In the genomic region with DNA sequence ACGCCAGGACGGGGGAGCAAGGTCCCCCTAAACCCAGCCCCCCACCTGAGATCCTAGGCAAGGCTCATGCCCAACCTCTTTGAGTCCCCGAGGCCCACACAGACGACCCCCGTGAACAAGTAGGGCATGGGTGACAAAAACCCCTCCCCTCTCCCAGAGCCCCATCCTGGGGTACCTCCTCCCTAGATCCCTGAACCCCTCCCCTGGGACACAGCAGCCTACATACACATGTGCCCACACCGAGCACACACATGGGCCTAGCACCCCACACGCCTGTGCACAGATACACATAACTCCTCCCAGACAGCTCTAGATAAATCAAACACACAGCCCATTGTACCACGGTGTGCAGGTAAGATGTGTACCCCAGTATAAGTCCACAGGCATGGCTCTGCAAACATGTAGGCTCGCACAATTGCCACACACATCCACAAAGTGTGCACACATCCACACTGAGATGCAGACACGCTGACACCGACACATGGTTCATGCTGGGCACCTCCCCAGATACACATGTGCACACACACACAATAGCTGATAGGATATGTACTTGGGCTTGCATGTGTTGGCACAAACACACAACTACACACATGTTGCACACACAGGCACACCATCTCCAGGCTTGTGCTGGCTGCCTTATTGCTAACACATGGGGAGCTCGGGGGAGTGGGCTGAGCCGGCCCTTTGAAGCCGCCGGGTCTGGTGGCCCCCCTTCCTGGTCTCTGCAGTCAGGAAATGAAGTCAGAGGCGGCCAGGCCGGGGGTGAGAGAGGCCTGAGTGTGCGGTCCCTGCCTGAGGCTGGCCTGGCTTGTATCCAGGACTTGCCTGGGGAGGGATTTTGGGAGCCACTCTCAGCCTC, we compare ENCODE assay signal across 9 cellular contexts. TPM values are rescaled to one million over a fixed set of nuclear protein-coding genes. Genes with fewer than 3 reads are reported as not detected.
DNase-seq lines count a peak whose midpoint lies in the region; ATAC-seq and TF ChIP-seq lines count a peak whose summit lies in the region.
"Had no signal": no experiment of that assay in that cellular context is flagged by ENCODE, and none has a peak within 500 bp of the region (broad histone marks: within the 10 kb centered on the region; RNA-seq: fewer than 3 reads in every experiment).

No MANE protein-coding gene starts in this region.

- peak; percentile 28 for DNase-seq in SKM-1 treated with dmso at 0.1 percent for 144 hours (lab: John Stamatoyannopoulos, UW; ENCODE audit: unreplicated experiment)
- DNase-seq in SKM-1 (lab: John Stamatoyannopoulos, UW; ENCODE audit: unreplicated experiment), result no peak
- DNase-seq in astrocyte of the spinal cord (ENCODE audit: low read depth, low spot score), result peak; percentile 74
- peak; percentile 79 for DNase-seq in hepatocyte (ENCODE audit: low spot score)
- no peak for DNase-seq in transverse colon
- DNase-seq in NCI-H2196 treated with DMSO at 0.1 percent for 48 hours (lab: John Stamatoyannopoulos, UW; ENCODE audit: unreplicated experiment), result no peak
- no peak for DNase-seq in HEK293T (ENCODE audit: extremely low spot score)
- DNase-seq: activated CD8-positive, alpha-beta memory T cell treated with anti-CD3 and anti-CD28 coated beads, Interleukin-2, amount 50 U/mL, for 48 hours had no signal

- H3K79me2 ChIP-seq in hepatocyte, result no peaks in the 10 kb centered on the region

- no peak for ATAC-seq in GM19397 (IDR thresholded peaks at IDR 0.05; ENCODE audit: unreplicated experiment)

- no peak for TF ChIP-seq POLR2A in transverse colon (IDR thresholded peaks at IDR 0.05)

- CTCF ChIA-PET in HEK293T (lab: Yijun Ruan, JAX), result no interaction called here

- H3K36me3 ChIP-seq in hepatocyte (replicated peaks; ENCODE audit: insufficient read depth, low read depth), result no peaks in the 10 kb centered on the region
- no peaks in the 10 kb centered on the region for H3K36me3 ChIP-seq in transverse colon

- H3K4me2 ChIP-seq in hepatocyte, result peak overlapping the region; percentile 59

- no peak overlapping the region for H3K4me3 ChIP-seq in astrocyte of the spinal cord (ENCODE audit: low read depth, low read length)
- H3K4me3 ChIP-seq in hepatocyte, result no peak overlapping the region
- peak overlapping the region in 1 of 4 donors; percentile 29 for H3K4me3 ChIP-seq in transverse colon

- no peaks in the 10 kb centered on the region for H3K9me2 ChIP-seq in hepatocyte (replicated peaks; ENCODE audit: insufficient read depth)

- H3K27me3 ChIP-seq in hepatocyte (no peaks in the 10 kb centered on the region), transverse colon (peaks cover under 1% of the 10 kb centered on the region)

- WGBS in hepatocyte (ENCODE audit: low lambda C conversion rate, missing lambda C conversion rate), result 47% methylated on average over 14 of the region's 18 CpGs
- 49% methylated on average over 18 of the region's 18 CpGs; no CpG with 5 or more reads in 1 of the 2 donors for WGBS in transverse colon (ENCODE audit: low coverage in 1 of 2), 2 donors

- TF ChIP-seq EP300 in transverse colon (IDR thresholded peaks at IDR 0.05; ENCODE audit: low read depth), result no peak

- TF ChIP-seq CTCF in astrocyte of the spinal cord (IDR thresholded peaks at IDR 0.05; ENCODE audit: low read depth, low read length), result no peak
- TF ChIP-seq CTCF in hepatocyte (IDR thresholded peaks at IDR 0.05; ENCODE audit: poor library complexity), result no peak
- TF ChIP-seq CTCF in transverse colon (IDR thresholded peaks at IDR 0.05), result no peak

- H4K20me1 ChIP-seq in hepatocyte (ENCODE audit: insufficient read depth, poor library complexity, severe bottlenecking), result no peaks in the 10 kb centered on the region

- POLR2A ChIA-PET in HEK293T (lab: Yijun Ruan, JAX), result interaction anchor here (0.9 kb wide), 1 partner anchor 30 kb away, joined by 3 read pairs; a partner anchor contains a TSS

- H3K9me3 ChIP-seq in hepatocyte (ENCODE audit: low read depth) (no peaks in the 10 kb centered on the region), transverse colon (no peaks in the 10 kb centered on the region)

- peaks cover 30% of the 10 kb centered on the region for H3K4me1 ChIP-seq in hepatocyte (ENCODE audit: insufficient read depth)
- peaks cover 3 to 19% (median 7%) of the 10 kb centered on the region in 4 donors for H3K4me1 ChIP-seq in transverse colon

- no peak overlapping the region for H2AFZ ChIP-seq in hepatocyte

- peak overlapping the region; percentile 96 for H3K27ac ChIP-seq in hepatocyte
- peak overlapping the region; percentile 53 to 68 (median 58) for H3K27ac ChIP-seq in transverse colon

- intact Hi-C loops in transverse colon (cut with DNase I; ENCODE audit: low total_unique reads), result no loop called here

- in situ Hi-C loops in astrocyte of the spinal cord (cut with HindIII; ENCODE audit: low sequenced_read_pairs) (no loop called here), transverse colon (cut with MboI; ENCODE audit: low pct_ligation_motif_present in 1 of 4, low pct_unique_long_range_greater_than_20kb in 1 of 4, low sequenced_read_pairs in 3 of 4) (no loop called here)

TF ChIP-seq in HEK293T, 16 proteins besides CTCF, POLR2A, EP300 and RAD21:
- TF ChIP-seq BHLHE40 (IDR thresholded peaks at IDR 0.05; ENCODE audit: borderline replicate concordance), result no peak
- TF ChIP-seq FOXK2 (IDR thresholded peaks at IDR 0.05), result no peak
- TF ChIP-seq L3MBTL2 (conservative IDR thresholded peaks at IDR 0.05), result no peak
- TF ChIP-seq FOXM1 (IDR thresholded peaks at IDR 0.05; ENCODE audit: borderline replicate concordance), result no peak
- TF ChIP-seq CTBP1 (IDR thresholded peaks at IDR 0.05; ENCODE audit: borderline replicate concordance), result no peak
- TF ChIP-seq LEF1 (IDR thresholded peaks at IDR 0.05; ENCODE audit: borderline replicate concordance), result no peak
- no peak for TF ChIP-seq TARDBP (IDR thresholded peaks at IDR 0.05)
- no peak for TF ChIP-seq NFRKB (IDR thresholded peaks at IDR 0.05)
- TF ChIP-seq, protein P1, sequence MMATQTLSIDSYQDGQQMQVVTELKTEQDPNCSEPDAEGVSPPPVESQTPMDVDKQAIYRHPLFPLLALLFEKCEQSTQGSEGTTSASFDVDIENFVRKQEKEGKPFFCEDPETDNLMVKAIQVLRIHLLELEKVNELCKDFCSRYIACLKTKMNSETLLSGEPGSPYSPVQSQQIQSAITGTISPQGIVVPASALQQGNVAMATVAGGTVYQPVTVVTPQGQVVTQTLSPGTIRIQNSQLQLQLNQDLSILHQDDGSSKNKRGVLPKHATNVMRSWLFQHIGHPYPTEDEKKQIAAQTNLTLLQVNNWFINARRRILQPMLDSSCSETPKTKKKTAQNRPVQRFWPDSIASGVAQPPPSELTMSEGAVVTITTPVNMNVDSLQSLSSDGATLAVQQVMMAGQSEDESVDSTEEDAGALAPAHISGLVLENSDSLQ (IDR thresholded peaks at IDR 0.05), result no peak
- no peak for TF ChIP-seq SUZ12 (IDR thresholded peaks at IDR 0.05)
- TF ChIP-seq SP1 (IDR thresholded peaks at IDR 0.05), result no peak
- no peak for TF ChIP-seq ZNF384 (IDR thresholded peaks at IDR 0.05)
- TF ChIP-seq ARNT (IDR thresholded peaks at IDR 0.05), result no peak
- TF ChIP-seq ELF4 (IDR thresholded peaks at IDR 0.05), result no peak
- no peak for TF ChIP-seq HDGF (IDR thresholded peaks at IDR 0.05; ENCODE audit: borderline replicate concordance)
- TF ChIP-seq FOXA1 (IDR thresholded peaks at IDR 0.05), result no peak

RNA-seq across cellular contexts. Expression of a gene that starts 30.3 kb away (rescaled TPM):
- total RNA-seq in hepatocyte (76.4 and 79.9 TPM in 2 replicates), transverse colon (100 to 1,000 TPM in 1 of 4 donors, 10 to 100 TPM in 3; 69.9 to 206 (median 75.5) TPM)
- polyA plus RNA-seq in hepatocyte, result 37.6 and 59.2 TPM in 2 replicates

RNA-seq across cellular contexts. Expression of a gene that starts 30.6 kb away (rescaled TPM):
- total RNA-seq in hepatocyte (29.0 and 33.0 TPM in 2 replicates), transverse colon (10 to 100 TPM in 2 of 4 donors, 1 to 10 TPM in 1, not detected in 1; 7.8 to 20.8 (median 20.8) TPM)
- 55.7 and 58.4 TPM in 2 replicates for polyA plus RNA-seq in hepatocyte

RNA-seq across cellular contexts. Expression of a gene that starts 42.3 kb away (rescaled TPM):
- total RNA-seq in hepatocyte, result 13.4 and 14.4 TPM in 2 replicates
- 37.2 and 40.6 TPM in 2 replicates for polyA plus RNA-seq in hepatocyte
- 10 to 100 TPM in 2 of 4 donors, 1 to 10 TPM in 2; 7.5 to 41.8 (median 14.3) TPM for total RNA-seq in transverse colon

RNA-seq across cellular contexts. Expression of a gene that starts 54.1 kb away (rescaled TPM):
- total RNA-seq in hepatocyte, result 31.0 and 31.1 TPM in 2 replicates
- polyA plus RNA-seq in hepatocyte, result 85.6 and 91.0 TPM in 2 replicates
- total RNA-seq in transverse colon, result 100 to 1,000 TPM in 1 of 4 donors, 10 to 100 TPM in 3; 59.9 to 211 (median 73.0) TPM

Comparison
In these comparisons a context has a peak if more than half of its experiments do, and no peak if none do; other contexts are left out.
1. DNase-seq: peak in SKM-1 treated with dmso at 0.1 percent for 144 hours (single experiment), astrocyte of the spinal cord (single experiment) and hepatocyte (single experiment); none in SKM-1 (single experiment), transverse colon (single experiment), NCI-H2196 treated with DMSO at 0.1 percent for 48 hours (single experiment) and HEK293T (single experiment).